8 cellular contexts compared by ENCODE assay signal in the genomic region with DNA sequence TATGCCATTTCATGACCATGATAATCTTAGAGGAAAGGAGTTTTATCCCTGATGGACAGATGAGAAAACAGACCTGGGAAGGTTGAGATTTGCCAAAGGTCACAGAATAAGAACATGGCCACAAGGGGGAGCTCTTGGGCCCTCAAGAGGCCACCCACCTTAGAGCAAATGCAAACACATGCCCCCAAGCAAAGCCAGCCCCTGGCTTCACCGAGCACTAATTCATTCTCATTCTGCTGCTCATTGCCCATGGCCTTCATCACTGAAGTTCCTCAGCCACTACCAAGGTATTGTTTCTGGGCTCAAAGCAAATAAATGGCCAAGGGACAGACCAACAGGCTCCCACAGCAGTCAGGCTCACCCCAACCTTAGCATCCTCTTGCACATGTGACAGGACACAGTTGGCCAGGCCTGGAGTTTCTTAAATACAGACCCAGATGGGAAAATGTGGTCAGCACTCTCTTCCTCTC. TPM values are rescaled to one million over a fixed set of nuclear protein-coding genes. Genes with fewer than 3 reads are reported as not detected.
A peak's percentile ranks its signal among the peaks of the same experiment; 100 is the strongest.
DNase-seq lines count a peak whose midpoint lies in the region; TF ChIP-seq lines count a peak whose summit lies in the region.

No MANE protein-coding gene starts in this region.

- no peaks in the 10 kb centered on the region for H3K27me3 ChIP-seq in HL-60 (ENCODE audit: insufficient read depth, poor library complexity, severe bottlenecking)

- H3K27ac ChIP-seq in HL-60 (replicated peaks) = no peak overlapping the region

- peak; percentile 52 for TF ChIP-seq CTCF in HL-60 (IDR thresholded peaks at IDR 0.05; ENCODE audit: insufficient read depth, low read length)
- peak; percentile 93 for TF ChIP-seq CTCF in glutamatergic neuron (IDR thresholded peaks at IDR 0.05; ENCODE audit: partially characterized antibody, unreplicated experiment)

- no peak overlapping the region for H3K4me3 ChIP-seq in HL-60 (replicated peaks; ENCODE audit: insufficient read depth, low read length)

- H3K4me3 Mint-ChIP-seq in glutamatergic neuron (ENCODE audit: unreplicated experiment) = no peak overlapping the region

- peak; percentile 64 for DNase-seq in NCI-H2227 (lab: John Stamatoyannopoulos, UW; ENCODE audit: unreplicated experiment)
- DNase-seq in NCI-H2227 treated with DMSO at 0.1 percent for 48 hours (lab: John Stamatoyannopoulos, UW) = no peak
- DNase-seq in HL-60 (ENCODE audit: low read depth in 1 of 2, low spot score in 1 of 2) = peak in 1 of 2 experiments; percentile 21
- peak; percentile 52 for DNase-seq in RKO (ENCODE audit: low spot score)
- peak; percentile 8 for DNase-seq in activated T-helper 9 cell treated with anti-CD3 and anti-CD28 coated beads, Interleukin-2, amount 50 U/mL, for 16 hours (ENCODE audit: low read depth)
- peak; percentile 83 for DNase-seq in glutamatergic neuron
- peak; percentile 35 for DNase-seq in putamen (ENCODE audit: low spot score)
- no peak for DNase-seq in HPDE6-E6E7 (ENCODE audit: extremely low spot score)

- no peaks in the 10 kb centered on the region for H3K4me1 Mint-ChIP-seq in glutamatergic neuron (ENCODE audit: low read depth, unreplicated experiment)

- no peaks in the 10 kb centered on the region for H3K9me3 Mint-ChIP-seq in glutamatergic neuron (ENCODE audit: unreplicated experiment)

- H3K36me3 Mint-ChIP-seq in glutamatergic neuron (ENCODE audit: unreplicated experiment) = no peaks in the 10 kb centered on the region

- no peaks in the 10 kb centered on the region for H3K27me3 Mint-ChIP-seq in glutamatergic neuron (ENCODE audit: unreplicated experiment)

- H3K27ac Mint-ChIP-seq in glutamatergic neuron (ENCODE audit: unreplicated experiment) = no peak overlapping the region

RNA-seq across cellular contexts. Expression of gene PDLIM1, which starts 44.2 kb away (rescaled TPM):
- total RNA-seq in glutamatergic neuron (ENCODE audit: unreplicated experiment) = 6.4 TPM

RNA-seq across cellular contexts. Expression of gene ACSM6, which starts 52.6 kb away (rescaled TPM):
- total RNA-seq in glutamatergic neuron (ENCODE audit: unreplicated experiment) = not detected

Comparison
In these comparisons a context has a peak if more than half of its experiments do, and no peak if none do; other contexts are left out.
1. DNase-seq: peak in NCI-H2227 (single experiment), RKO (single experiment), activated T-helper 9 cell treated with anti-CD3 and anti-CD28 coated beads, Interleukin-2, amount 50 U/mL, for 16 hours (single experiment), glutamatergic neuron (single experiment) and putamen (single experiment); none in NCI-H2227 treated with DMSO at 0.1 percent for 48 hours (single experiment) and HPDE6-E6E7 (single experiment).